8 cellular contexts compared by ENCODE assay signal in the genomic region with DNA sequence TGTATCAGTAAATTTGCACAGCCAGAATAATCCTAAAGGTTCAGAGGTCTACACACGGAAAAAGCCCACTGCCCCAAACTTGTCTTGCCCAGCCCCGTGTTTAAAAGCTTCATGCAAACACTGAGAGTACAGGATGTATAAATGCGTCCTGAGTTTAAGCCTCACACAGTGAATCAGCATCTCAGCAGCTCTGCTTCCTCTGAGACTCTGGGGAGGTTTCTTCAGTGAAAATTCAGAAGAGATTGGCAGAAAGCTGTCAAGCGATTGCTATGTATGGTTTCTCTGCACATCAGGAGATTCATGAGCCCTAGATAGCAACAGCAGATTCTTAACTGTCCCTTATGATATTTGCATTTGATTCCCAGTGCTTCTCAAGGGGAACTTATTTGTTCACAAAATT. TPM values are rescaled to one million over a fixed set of nuclear protein-coding genes. Genes with fewer than 3 reads are reported as not detected.
DNase-seq lines count a peak whose midpoint lies in the region; ATAC-seq, FAIRE-seq and TF ChIP-seq lines count a peak whose summit lies in the region.

No MANE protein-coding gene starts in this region.

- POLR2A ChIA-PET in H1 (lab: Charles Lee; ENCODE audit: partially characterized antibody), result no interaction called here

- H3K14ac ChIP-seq in H1 (ENCODE audit: insufficient read length), result no peak overlapping the region

- H4K20me1 ChIP-seq in OCI-LY1 (ENCODE audit: insufficient read depth, low read length) (no peaks in the 10 kb centered on the region), H1 (replicated peaks in 1 of 2; ENCODE audit: control insufficient read depth in 1 of 2, insufficient read depth in 2 of 2, low read length in 2 of 2) (no peaks in the 10 kb centered on the region)

- no peaks in the 10 kb centered on the region for H3K9me2 ChIP-seq in OCI-LY1 (ENCODE audit: low read depth, low read length)

- H3K23me2 ChIP-seq in H1 (ENCODE audit: low read depth, low read length), result no peaks in the 10 kb centered on the region

- peak overlapping the region; percentile 12; the same call in 1 of the 2 replicates for H3K4me2 ChIP-seq in OCI-LY1 (ENCODE audit: low read length)
- peak overlapping the region; percentile 6 to 55; a peak in 2 of 4 replicates for H3K4me2 ChIP-seq in H1 (ENCODE audit: insufficient read depth in 1 of 2, low read depth in 2 of 2, low read length in 2 of 2)

- H3K4me3 ChIP-seq in OCI-LY1 (ENCODE audit: low read depth, low read length, poor library complexity, severe bottlenecking), result no peak overlapping the region
- H3K4me3 ChIP-seq in H1 (ENCODE audit: extremely low read depth in 1 of 4, insufficient read depth in 2 of 4, low read depth in 3 of 4, low read length in 4 of 4), result no peak overlapping the region
- H3K4me3 ChIP-seq in neutrophil (ENCODE audit: low read depth in 1 of 2, low read length in 1 of 2), result peak overlapping the region in 1 of 2 experiments; percentile 40

- no peaks in the 10 kb centered on the region for H3K9me3 ChIP-seq in OCI-LY1 (ENCODE audit: low read length)
- H3K9me3 ChIP-seq in H1 (ENCODE audit: insufficient read depth in 2 of 2, low read depth in 1 of 2, low read length in 1 of 2), result no peaks in the 10 kb centered on the region
- no peaks in the 10 kb centered on the region for H3K9me3 ChIP-seq in neutrophil

- TF ChIP-seq CTCF in OCI-LY1 (IDR thresholded peaks at IDR 0.05; ENCODE audit: low read length) (no peak), H1 (IDR thresholded peaks at IDR 0.05; ENCODE audit: control extremely low read depth in 1 of 3, insufficient read depth in 1 of 3, low read depth in 1 of 3, low read length in 3 of 3) (no peak), neutrophil (IDR thresholded peaks at IDR 0.05) (no peak)

- TF ChIP-seq RAD21 in H1 (IDR thresholded peaks at IDR 0.05 in 1 of 2, conservative IDR thresholded peaks at IDR 0.05 in 1 of 2; ENCODE audit: low read depth in 2 of 2, low read length in 2 of 2), result no peak

- H3K4me1 ChIP-seq in OCI-LY1 (ENCODE audit: insufficient read depth, low read length, severe bottlenecking) (peaks cover 38% of the 10 kb centered on the region), H1 (replicated peaks in 1 of 4; ENCODE audit: control insufficient read depth in 3 of 4, insufficient read depth in 4 of 4, low read length in 3 of 4) (peaks cover 0 to 14% (median 7%) of the 10 kb centered on the region in 4 experiments), neutrophil (ENCODE audit: control insufficient read depth in 1 of 2, insufficient read depth in 1 of 2, low read depth in 1 of 2, low read length in 1 of 2) (peaks cover 28 to 47% of the 10 kb centered on the region in 2 experiments)

- H2AK5ac ChIP-seq in H1 (ENCODE audit: low read depth, low read length), result no peak overlapping the region

- H2BK5ac ChIP-seq in H1 (ENCODE audit: low read depth, low read length), result no peak overlapping the region

- whole genome bisulfite sequencing in H1 (ENCODE audit: extremely low coverage in 1 of 2, insufficient coverage in 1 of 2, insufficient read length in 1 of 2, insufficient replicate concordance in 2 of 2, low coverage in 1 of 2, low lambda C conversion rate in 2 of 2, missing lambda C conversion rate in 1 of 2), 2 experiments, result 94% methylated on average over 4 of the region's 4 CpGs; no CpG with 5 or more reads in 1 of the 2 experiments

- H3K27me3 ChIP-seq in OCI-LY1 (ENCODE audit: insufficient read depth, low read length), result no peaks in the 10 kb centered on the region
- no peaks in the 10 kb centered on the region; a peak in 1 of 7 replicates for H3K27me3 ChIP-seq in H1 (replicated peaks in 1 of 4; ENCODE audit: control insufficient read depth in 3 of 4, extremely low read depth in 1 of 4, insufficient read depth in 3 of 4, low read length in 3 of 4)
- no peaks in the 10 kb centered on the region for H3K27me3 ChIP-seq in neutrophil

- no peaks in the 10 kb centered on the region for H3K79me1 ChIP-seq in H1 (ENCODE audit: low read depth, low read length)

- peak overlapping the region; percentile 80 for H3K27ac ChIP-seq in OCI-LY1 (ENCODE audit: low read depth, low read length, poor library complexity, severe bottlenecking)
- no peak overlapping the region for H3K27ac ChIP-seq in H1 (ENCODE audit: low read depth, low read length)
- peak overlapping the region; percentile 68 for H3K27ac ChIP-seq in neutrophil

- ATAC-seq in GM21786 (IDR thresholded peaks at IDR 0.05; ENCODE audit: unreplicated experiment) (peak; percentile 41), HG03175 (IDR thresholded peaks at IDR 0.05; ENCODE audit: unreplicated experiment) (no peak), HG02970 (IDR thresholded peaks at IDR 0.05; ENCODE audit: low FRiP score, unreplicated experiment) (no peak)

- no peak overlapping the region for H4K5ac ChIP-seq in H1 (ENCODE audit: insufficient read length, low read depth, low read length)

- H3K9ac ChIP-seq in OCI-LY1 (ENCODE audit: low read length) (no peak overlapping the region), H1 (replicated peaks in 1 of 4; ENCODE audit: extremely low read depth in 1 of 4, low read depth in 3 of 4, low read length in 3 of 4) (no peak overlapping the region)

- H3K79me2 ChIP-seq in OCI-LY1 (ENCODE audit: insufficient read depth, low read length), result no peaks in the 10 kb centered on the region
- H3K79me2 ChIP-seq in H1 (ENCODE audit: control insufficient read depth in 1 of 2, insufficient read depth in 2 of 2, low read length in 2 of 2), result no peaks in the 10 kb centered on the region

- no peak overlapping the region for H2BK15ac ChIP-seq in H1 (ENCODE audit: low read length)

- no peak for TF ChIP-seq POLR2A in H1 (IDR thresholded peaks at IDR 0.05; ENCODE audit: control extremely low read depth in 1 of 2, low read depth in 2 of 2, low read length in 2 of 2)

- H4K8ac ChIP-seq in H1 (ENCODE audit: extremely low read depth, insufficient read depth, low read length), result no peak overlapping the region

- CTCF ChIA-PET in H1 (lab: Charles Lee; ENCODE audit: partially characterized antibody), result interaction anchor here (0.8 to 2.5 kb wide), 2 partner anchors 14 to 157 kb away, joined by 3 to 12 read pairs; no protein-coding TSS in a partner anchor

- no peak overlapping the region for H4K91ac ChIP-seq in H1 (replicated peaks; ENCODE audit: insufficient read length, low read length)

- H2BK20ac ChIP-seq in H1 (ENCODE audit: low read length), result no peak overlapping the region

- H3K36me3 ChIP-seq in OCI-LY1 (ENCODE audit: insufficient read depth, low read length) (no peaks in the 10 kb centered on the region), H1 (ENCODE audit: control insufficient read depth in 2 of 4, insufficient read depth in 4 of 4, low read length in 3 of 4) (no peaks in the 10 kb centered on the region), neutrophil (no peaks in the 10 kb centered on the region)

- no peak overlapping the region for H2BK120ac ChIP-seq in H1 (replicated peaks; ENCODE audit: low read depth, low read length)

- no peak overlapping the region for H3K18ac ChIP-seq in H1 (ENCODE audit: extremely low read depth, low read length)

- H2BK12ac ChIP-seq in H1 (ENCODE audit: low read depth, low read length), result no peak overlapping the region

- H3K4ac ChIP-seq in H1 (replicated peaks; ENCODE audit: insufficient read length, low read depth, low read length), result no peak overlapping the region

- DNase-seq in H1 (ENCODE audit: low read depth in 1 of 2, low spot score in 2 of 2), result peak in 1 of 2 experiments; percentile 30
- no peak for DNase-seq in hepatic stellate cell (ENCODE audit: low spot score)
- DNase-seq in central memory CD4-positive, alpha-beta T cell, result no peak

- H3K56ac ChIP-seq in H1 (replicated peaks; ENCODE audit: insufficient read length, low read depth, low read length), result no peak overlapping the region

- H2AFZ ChIP-seq in OCI-LY1 (ENCODE audit: low read length) (no peak overlapping the region), H1 (ENCODE audit: low read length) (no peak overlapping the region)

- no peak overlapping the region for H3K23ac ChIP-seq in H1 (ENCODE audit: insufficient read length)

- FAIRE-seq in H1 (lab: Jason Lieb, UNC), result no peak

- no peak for TF ChIP-seq EP300 in H1 (IDR thresholded peaks at IDR 0.05; ENCODE audit: borderline replicate concordance in 1 of 2, low read depth in 2 of 2, low read length in 2 of 2)

- no peaks in the 10 kb centered on the region for H3F3A ChIP-seq in OCI-LY1 (ENCODE audit: insufficient read depth, low read length)

TF ChIP-seq in H1, 55 proteins besides CTCF, POLR2A, EP300 and RAD21:
- TF ChIP-seq KDM1A (IDR thresholded peaks at IDR 0.05; ENCODE audit: borderline replicate concordance, low read length) (no peak), ZNF274 (IDR thresholded peaks at IDR 0.05; ENCODE audit: borderline replicate concordance, extremely low read depth, low read length) (no peak), BRCA1 (IDR thresholded peaks at IDR 0.05; ENCODE audit: low read depth, low read length) (no peak), BCL11A (IDR thresholded peaks at IDR 0.05; ENCODE audit: low read depth in 2 of 2, low read length in 2 of 2) (no peak), GABPA (IDR thresholded peaks at IDR 0.05; ENCODE audit: borderline replicate concordance, insufficient read depth, low read length) (no peak), TEAD4 (IDR thresholded peaks at IDR 0.05; ENCODE audit: low read depth, low read length) (no peak), TAF7 (optimal IDR thresholded peaks at IDR 0.05; ENCODE audit: borderline replicate concordance, low read depth, low read length) (no peak), NRF1 (IDR thresholded peaks at IDR 0.05; ENCODE audit: low read depth, low read length) (no peak)
TF ChIP-seq in H1: peak in this region for 0.

RNA-seq across cellular contexts. Expression of a gene that starts 27.1 kb away (rescaled TPM):
- 0.07 and 0.50 TPM in 2 replicates for total RNA-seq in H1 (2021; fragmentation: NEBNext Ultra II Directional; extraction: Animal tissue kit (Norgen Biotek cat#: 25700))
- polyA plus RNA-seq in H1 (2011; rRNA removed), result 0.25 and 0.38 TPM in 2 replicates
- 0.30 TPM for polyA plus RNA-seq in H1 (2011; cell fraction: cytosol; rRNA removed)
- polyA plus RNA-seq in H1 (2011; cell fraction: nucleus; rRNA removed), result 0.33 TPM
- 0.08 to 0.38 TPM (median 0.21 TPM) in 4 replicates for polyA plus RNA-seq in H1 (2012, experiment 1 of 2)
- 0.07 TPM for polyA plus RNA-seq in H1 (2012, experiment 2 of 2)
- polyA plus RNA-seq in H1 (2013, experiment 1 of 2), result 0.30 TPM
- polyA plus RNA-seq in H1 (2013, experiment 2 of 2), result 0.29 TPM
- polyA minus RNA-seq in H1 (2011; rRNA and poly(A)+ RNA removed), result 0.07 and 0.28 TPM in 2 replicates
- not detected for polyA minus RNA-seq in H1 (2011; cell fraction: cytosol; rRNA and poly(A)+ RNA removed)
- not detected for polyA minus RNA-seq in H1 (2011; cell fraction: nucleus; rRNA and poly(A)+ RNA removed)
